ENCODE assay signal across 14 cellular contexts in genomic region chr5:55570026-55570425, GRCh38. TPM values are rescaled to one million over a fixed set of nuclear protein-coding genes. Genes with fewer than 3 reads are reported as not detected.
DNase-seq lines count a peak whose midpoint lies in the region; ATAC-seq and TF ChIP-seq lines count a peak whose summit lies in the region.
"Had no signal": no experiment of that assay in that cellular context is flagged by ENCODE, and none has a peak within 500 bp of the region (broad histone marks: within the 10 kb centered on the region; RNA-seq: fewer than 3 reads in every experiment).

No MANE protein-coding gene starts in this region.

- H3K27ac Mint-ChIP-seq in mesothelial cell of epicardium: peak overlapping the region; percentile 71
- H3K27ac Mint-ChIP-seq: activated CD8-positive, alpha-beta memory T cell treated with anti-CD3 and anti-CD28 coated beads, Interleukin-2, amount 10 ng/mL, durations not matched to agents 7 days and 5 days had no signal

- H3K27me3 ChIP-seq in left ventricle myocardium inferior (ENCODE audit: low read depth) (no peaks in the 10 kb centered on the region), aorta (ENCODE audit: control insufficient read depth in 1 of 2, insufficient read depth in 2 of 2, low read length in 1 of 2) (no peaks in the 10 kb centered on the region)

- no peak overlapping the region for H3K4me3 ChIP-seq in left ventricle myocardium inferior
- no peak overlapping the region for H3K4me3 ChIP-seq in aorta (ENCODE audit: low read length in 2 of 2)

- intact Hi-C loops in left ventricle myocardium inferior (cut with micrococcal nuclease): no loop called here
- intact Hi-C loops in Right ventricle myocardium superior (cut with DNase I): no loop called here
- intact Hi-C loops in aorta (cut with DNase I): no loop called here

- peaks cover 15% of the 10 kb centered on the region for H3K4me1 ChIP-seq in left ventricle myocardium inferior
- H3K4me1 ChIP-seq in aorta (ENCODE audit: control insufficient read depth in 1 of 2, insufficient read depth in 2 of 2, low read length in 2 of 2): peaks cover 0 to 2% of the 10 kb centered on the region in 2 donors

- no peaks in the 10 kb centered on the region for H3K27me3 Mint-ChIP-seq in mesothelial cell of epicardium (ENCODE audit: low read depth)

- no peaks in the 10 kb centered on the region for H3K36me3 Mint-ChIP-seq in mesothelial cell of epicardium
- H3K36me3 Mint-ChIP-seq: activated CD8-positive, alpha-beta memory T cell treated with anti-CD3 and anti-CD28 coated beads, Interleukin-2, amount 10 ng/mL, durations not matched to agents 7 days and 5 days had no signal

- no peak overlapping the region for H3K4me3 Mint-ChIP-seq in mesothelial cell of epicardium
- H3K4me3 Mint-ChIP-seq: activated CD8-positive, alpha-beta memory T cell treated with anti-CD3 and anti-CD28 coated beads, Interleukin-2, amount 10 ng/mL, durations not matched to agents 7 days and 5 days had no signal

- H3K9me3 ChIP-seq in left ventricle myocardium inferior (replicated peaks) (no peaks in the 10 kb centered on the region), aorta (ENCODE audit: control insufficient read depth, low read length) (no peaks in the 10 kb centered on the region)
- H3K9me3 ChIP-seq: neutrophil had no signal

- 38 to 45% methylated on average over 2 of the region's 2 CpGs for WGBS in aorta, 2 donors

- H3K4me1 Mint-ChIP-seq in mesothelial cell of epicardium: peaks cover 29% of the 10 kb centered on the region

- H3K36me3 ChIP-seq in left ventricle myocardium inferior: no peaks in the 10 kb centered on the region
- H3K36me3 ChIP-seq in aorta (ENCODE audit: control insufficient read depth in 1 of 2, insufficient read depth in 2 of 2, low read length in 1 of 2): no peaks in the 10 kb centered on the region
- H3K36me3 ChIP-seq: neutrophil had no signal

- H3K27ac ChIP-seq in left ventricle myocardium inferior (replicated peaks): peak overlapping the region; percentile 60
- H3K27ac ChIP-seq in aorta (ENCODE audit: low read depth in 1 of 2, low read length in 2 of 2): peak overlapping the region; percentile 47 to 97
- H3K27ac ChIP-seq: neutrophil had no signal

- TF ChIP-seq CTCF in left ventricle myocardium inferior (IDR thresholded peaks at IDR 0.05; ENCODE audit: borderline replicate concordance): no peak
- TF ChIP-seq CTCF in mesothelial cell of epicardium (IDR thresholded peaks at IDR 0.05; ENCODE audit: unreplicated experiment): no peak

- no peak for DNase-seq in left ventricle myocardium inferior
- DNase-seq in Right ventricle myocardium superior: no peak
- DNase-seq in dedifferentiated amniotic fluid mesenchymal stem cell (ENCODE audit: extremely low spot score): peak; percentile 60
- DNase-seq in mesothelial cell of epicardium (ENCODE audit: low spot score in 2 of 2, unreplicated experiment in 2 of 2): no peak
- DNase-seq in aorta: no peak
- no peak for DNase-seq in ACHN
- DNase-seq in NCI-H510A (lab: John Stamatoyannopoulos, UW): no peak
- DNase-seq: activated CD8-positive, alpha-beta memory T cell treated with anti-CD3 and anti-CD28 coated beads, Interleukin-2, amount 10 ng/mL, durations not matched to agents 7 days and 5 days; DMS53; Kasumi-1; NCI-H2081 treated with DMSO at 0.1 percent for 48 hours; stimulated activated naive CD8-positive, alpha-beta T cell treated with anti-CD3 and anti-CD28 coated beads, Interleukin-15, Interleukin-2, amounts not matched to agents 100 U/mL and 50 U/mL, for 24 hours had no signal

- H3K9me3 Mint-ChIP-seq in mesothelial cell of epicardium: no peaks in the 10 kb centered on the region

- no peak for ATAC-seq in Right ventricle myocardium superior (ENCODE audit: poor library complexity)
- ATAC-seq in aorta (ENCODE audit: low FRiP score): no peak
- ATAC-seq in HG03135 (IDR thresholded peaks at IDR 0.05; ENCODE audit: unreplicated experiment): no peak
- ATAC-seq: activated CD8-positive, alpha-beta memory T cell treated with anti-CD3 and anti-CD28 coated beads, Interleukin-2, amount 10 ng/mL, durations not matched to agents 7 days and 5 days; stimulated activated naive CD8-positive, alpha-beta T cell treated with anti-CD3 and anti-CD28 coated beads, Interleukin-15, Interleukin-2, amounts not matched to agents 100 U/mL and 50 U/mL, for 24 hours had no signal

- in situ Hi-C loops in ACHN (cut with HindIII; ENCODE audit: low pct_ligation_motif_present, low pct_unique_long_range_greater_than_20kb, low sequenced_read_pairs): no loop called here

RNA-seq across cellular contexts. Expression of gene PLPP1, which starts 35.3 kb away (rescaled TPM):
- total RNA-seq in left ventricle myocardium inferior: 72.6 TPM
- 75.9 TPM for total RNA-seq in Right ventricle myocardium superior
- total RNA-seq in mesothelial cell of epicardium: 27.6 to 31.8 TPM (median 30.5 TPM) in 3 replicates
- 100 to 1,000 TPM; 127 to 214 TPM for total RNA-seq in aorta
- 100 to 1,000 TPM; 104 to 535 TPM for polyA plus RNA-seq in aorta
